Comparison of ENCODE assay signal across 12 cellular contexts in genomic region chr1:156486421-156487344, GRCh38. TPM values are rescaled to one million over a fixed set of nuclear protein-coding genes. Genes with fewer than 3 reads are reported as not detected.
DNase-seq lines count a peak whose midpoint lies in the region; TF ChIP-seq lines count a peak whose summit lies in the region.
"Had no signal": no experiment of that assay in that cellular context is flagged by ENCODE, and none has a peak within 500 bp of the region (broad histone marks: within the 10 kb centered on the region; RNA-seq: fewer than 3 reads in every experiment).

No MANE protein-coding gene starts in this region.

- peaks cover 83% of the 10 kb centered on the region for H3K4me1 Mint-ChIP-seq in activated T-cell treated with anti-CD3 and anti-CD28 coated beads, Interleukin-2, amount 50 U/mL, for 24 hours (ENCODE audit: low read depth)

- no peak overlapping the region for H3K9ac ChIP-seq in stomach smooth muscle (ENCODE audit: low read length in 2 of 2)

- WGBS in esophagus muscularis mucosa = 72% methylated on average over 5 of the region's 7 CpGs

- H3K27ac ChIP-seq in esophagus muscularis mucosa (replicated peaks in 1 of 4) = peak overlapping the region in 3 of 4 donors; percentile 99 to 100 (median 99)
- H3K27ac ChIP-seq in stomach smooth muscle (ENCODE audit: low read length) = peak overlapping the region; percentile 18

- no peaks in the 10 kb centered on the region for H3K9me3 Mint-ChIP-seq in activated T-cell treated with anti-CD3 and anti-CD28 coated beads, Interleukin-2, amount 50 U/mL, for 24 hours

- TF ChIP-seq POLR2A in esophagus muscularis mucosa (IDR thresholded peaks at IDR 0.05; ENCODE audit: low read depth) = no peak

- TF ChIP-seq EP300 in esophagus muscularis mucosa (IDR thresholded peaks at IDR 0.05) = no peak

- peaks cover 29% of the 10 kb centered on the region for H3K36me3 Mint-ChIP-seq in activated T-cell treated with anti-CD3 and anti-CD28 coated beads, Interleukin-2, amount 50 U/mL, for 24 hours (ENCODE audit: low read depth)

- H3K4me3 Mint-ChIP-seq in activated T-cell treated with anti-CD3 and anti-CD28 coated beads, Interleukin-2, amount 50 U/mL, for 24 hours = no peak overlapping the region

- H3K27me3 Mint-ChIP-seq in activated T-cell treated with anti-CD3 and anti-CD28 coated beads, Interleukin-2, amount 50 U/mL, for 24 hours = no peaks in the 10 kb centered on the region

- H3K4me3 ChIP-seq in esophagus muscularis mucosa (no peak overlapping the region), stomach smooth muscle (ENCODE audit: low read length in 2 of 2) (no peak overlapping the region)

- H3K9me3 ChIP-seq in esophagus muscularis mucosa = no peaks in the 10 kb centered on the region
- no peaks in the 10 kb centered on the region for H3K9me3 ChIP-seq in stomach smooth muscle (ENCODE audit: control insufficient read depth in 2 of 2, low read length in 2 of 2)

- DNase-seq in activated T-cell treated with anti-CD3 and anti-CD28 coated beads, Interleukin-2, amount 50 U/mL, for 24 hours = no peak
- no peak for DNase-seq in activated T-cell treated with anti-CD3 and anti-CD28 coated beads, Interleukin-2, amount 50 U/mL, for 48 hours
- DNase-seq in SK-N-DZ (ENCODE audit: low spot score) = peak; percentile 74
- no peak for DNase-seq in esophagus muscularis mucosa (ENCODE audit: extremely low spot score)
- DNase-seq in RKO (ENCODE audit: low spot score) = no peak
- no peak for DNase-seq in stimulated activated CD4-positive, alpha-beta T cell treated with anti-CD3 and anti-CD28 coated beads, Interleukin-1b, Interleukin-23, amount 100 ng/mL, for 48 hours
- no peak for DNase-seq in middle frontal gyrus (ENCODE audit: extremely low spot score, low spot score)
- DNase-seq: amniotic stem cell; kidney glomerular epithelial cell; NCI-H1092 treated with DMSO at 0.1 percent for 48 hours; stimulated activated CD8-positive, alpha-beta memory T cell treated with anti-CD3 and anti-CD28 coated beads, Interleukin-4, amount 100 ng/mL, for 48 hours had no signal

- intact Hi-C loops in esophagus muscularis mucosa (cut with DNase I) = loop anchor here (10.0 kb wide), 1 partner anchor 108 kb away; the partner anchor contains the start of gene NAXE

- peak overlapping the region; percentile 90 for H3K27ac Mint-ChIP-seq in activated T-cell treated with anti-CD3 and anti-CD28 coated beads, Interleukin-2, amount 50 U/mL, for 24 hours

- TF ChIP-seq CTCF in esophagus muscularis mucosa (IDR thresholded peaks at IDR 0.05) = no peak

- peaks cover 89 to 100% (median 100%) of the 10 kb centered on the region in 4 donors for H3K4me1 ChIP-seq in esophagus muscularis mucosa
- peaks cover 83% of the 10 kb centered on the region for H3K4me1 ChIP-seq in stomach smooth muscle (ENCODE audit: control insufficient read depth, insufficient read depth, low read length)

- H3K36me3 ChIP-seq in esophagus muscularis mucosa (peaks cover 14 to 37% (median 22%) of the 10 kb centered on the region in 4 donors), stomach smooth muscle (ENCODE audit: control insufficient read depth in 2 of 2, insufficient read depth in 2 of 2, low read length in 2 of 2) (peaks cover 10 to 21% of the 10 kb centered on the region in 2 donors)

- H3K27me3 ChIP-seq in esophagus muscularis mucosa (no peaks in the 10 kb centered on the region), stomach smooth muscle (ENCODE audit: control insufficient read depth in 1 of 2, insufficient read depth in 2 of 2, low read length in 2 of 2) (no peaks in the 10 kb centered on the region)

RNA-seq across cellular contexts. Expression of gene MEF2D, which starts 13.9 kb away (rescaled TPM):
- 5.8 and 6.3 TPM in 2 replicates for polyA plus RNA-seq in SK-N-DZ (2014; cell fraction: cytosol; rRNA removed)
- 11.9 and 15.0 TPM in 2 replicates for polyA plus RNA-seq in SK-N-DZ (2014; cell fraction: nucleus; rRNA removed)
- total RNA-seq in esophagus muscularis mucosa = 100 to 1,000 TPM in 3 of 4 donors, 10 to 100 TPM in 1; 78.0 to 138 (median 115) TPM
